ENCODE assay signal across 38 cellular contexts in the genomic region with DNA sequence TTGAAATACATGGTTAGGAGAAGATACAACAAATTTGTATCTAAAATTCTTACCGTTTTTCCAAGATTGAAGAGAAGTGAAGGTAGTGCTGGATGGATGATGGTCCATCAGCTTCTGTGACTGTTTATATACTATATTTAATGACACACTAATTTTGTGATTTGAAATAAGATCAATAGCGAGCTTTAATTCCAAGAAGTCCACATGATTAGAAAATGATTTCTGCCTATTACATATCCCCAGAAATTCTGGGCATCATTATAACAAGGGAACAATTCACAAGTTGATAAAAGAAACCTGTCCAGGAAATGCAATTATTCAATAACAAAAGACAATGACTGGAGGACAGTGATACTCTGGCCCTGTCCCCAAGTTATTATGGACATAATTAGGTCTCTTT. TPM values are rescaled to one million over a fixed set of nuclear protein-coding genes. Genes with fewer than 3 reads are reported as not detected.
"Had no signal": no experiment of that assay in that cellular context is flagged by ENCODE, and none has a peak within 500 bp of the region (broad histone marks: within the 10 kb centered on the region; RNA-seq: fewer than 3 reads in every experiment).

A gene with protein sequence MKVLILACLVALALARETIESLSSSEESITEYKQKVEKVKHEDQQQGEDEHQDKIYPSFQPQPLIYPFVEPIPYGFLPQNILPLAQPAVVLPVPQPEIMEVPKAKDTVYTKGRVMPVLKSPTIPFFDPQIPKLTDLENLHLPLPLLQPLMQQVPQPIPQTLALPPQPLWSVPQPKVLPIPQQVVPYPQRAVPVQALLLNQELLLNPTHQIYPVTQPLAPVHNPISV (minus strand): TSS at position 101 of the 400 bp plus-strand sequence. CDS start 4,733 bp downstream, outside the sequence.

- H3K27me3 ChIP-seq: MG63 had no signal

- H3K36me3 ChIP-seq: MG63 had no signal

- H3K9me3 ChIP-seq: MG63 had no signal

- DNase-seq: Karpas-422, Kasumi-1, MG63, MM.1S, MV-4-11, NCI-H1048, NCI-H1092, NCI-H1092 treated with DMSO at 0.1 percent for 48 hours, NCI-H1105, NCI-H1105 treated with DMSO at 0.1 percent for 48 hours, NCI-H1417 treated with DMSO at 0.1 percent for 48 hours, NCI-H1436, NCI-H1436 treated with DMSO at 0.1 percent for 48 hours, NCI-H146, NCI-H1694, NCI-H1694 treated with DMSO at 0.1 percent for 48 hours, NCI-H187, NCI-H187 treated with DMSO at 0.1 percent for 48 hours, NCI-H1930, NCI-H2029, NCI-H2029 treated with DMSO at 0.1 percent for 48 hours, NCI-H2081, NCI-H2081 treated with DMSO at 0.1 percent for 48 hours, NCI-H2107, NCI-H2171, NCI-H2171 treated with DMSO at 0.1 percent for 48 hours, NCI-H2227 treated with DMSO at 0.1 percent for 48 hours, NCI-H226, NCI-H345, NCI-H446, NCI-H446 treated with DMSO at 0.1 percent for 48 hours, NCI-H510A, NCI-H510A treated with DMSO at 0.1 percent for 48 hours, NCI-H524 had no signal

- H3K4me3 ChIP-seq: MG63 had no signal

RNA-seq across cellular contexts. Expression of the gene that starts here (rescaled TPM):
- total RNA-seq: LHCN-M2, M059J, MCF 10A, NCI-H460 had no signal
